Comparison of ENCODE assay signal across 1 cellular context in the genomic region with DNA sequence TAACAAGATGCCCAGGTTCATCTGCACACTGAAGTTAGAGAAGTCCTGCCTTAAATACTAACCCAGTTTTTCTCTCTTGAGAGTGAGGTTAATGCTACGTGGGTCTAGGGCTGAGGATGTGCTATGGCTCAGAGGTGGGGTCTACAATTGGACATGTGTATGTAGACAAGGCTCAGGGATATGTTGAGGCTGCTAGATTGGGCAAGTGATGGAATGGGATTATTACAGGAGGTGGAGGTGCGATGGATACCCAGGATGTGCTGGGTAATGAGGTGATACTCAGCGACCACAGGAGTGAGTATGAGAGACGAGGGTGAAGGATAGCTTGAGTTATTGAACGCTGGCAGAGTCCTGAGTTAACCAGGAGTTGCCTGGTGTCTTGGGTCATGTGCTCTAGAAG.
TF ChIP-seq lines count a peak whose summit lies in the region.

No MANE protein-coding gene starts in this region.

TF ChIP-seq in SK-N-SH treated with all-trans-retinoic acid at 6 μM for 48 hours, 23 proteins besides CTCF, POLR2A, EP300 and RAD21 (continued from another document):
- TF ChIP-seq, protein P1, sequence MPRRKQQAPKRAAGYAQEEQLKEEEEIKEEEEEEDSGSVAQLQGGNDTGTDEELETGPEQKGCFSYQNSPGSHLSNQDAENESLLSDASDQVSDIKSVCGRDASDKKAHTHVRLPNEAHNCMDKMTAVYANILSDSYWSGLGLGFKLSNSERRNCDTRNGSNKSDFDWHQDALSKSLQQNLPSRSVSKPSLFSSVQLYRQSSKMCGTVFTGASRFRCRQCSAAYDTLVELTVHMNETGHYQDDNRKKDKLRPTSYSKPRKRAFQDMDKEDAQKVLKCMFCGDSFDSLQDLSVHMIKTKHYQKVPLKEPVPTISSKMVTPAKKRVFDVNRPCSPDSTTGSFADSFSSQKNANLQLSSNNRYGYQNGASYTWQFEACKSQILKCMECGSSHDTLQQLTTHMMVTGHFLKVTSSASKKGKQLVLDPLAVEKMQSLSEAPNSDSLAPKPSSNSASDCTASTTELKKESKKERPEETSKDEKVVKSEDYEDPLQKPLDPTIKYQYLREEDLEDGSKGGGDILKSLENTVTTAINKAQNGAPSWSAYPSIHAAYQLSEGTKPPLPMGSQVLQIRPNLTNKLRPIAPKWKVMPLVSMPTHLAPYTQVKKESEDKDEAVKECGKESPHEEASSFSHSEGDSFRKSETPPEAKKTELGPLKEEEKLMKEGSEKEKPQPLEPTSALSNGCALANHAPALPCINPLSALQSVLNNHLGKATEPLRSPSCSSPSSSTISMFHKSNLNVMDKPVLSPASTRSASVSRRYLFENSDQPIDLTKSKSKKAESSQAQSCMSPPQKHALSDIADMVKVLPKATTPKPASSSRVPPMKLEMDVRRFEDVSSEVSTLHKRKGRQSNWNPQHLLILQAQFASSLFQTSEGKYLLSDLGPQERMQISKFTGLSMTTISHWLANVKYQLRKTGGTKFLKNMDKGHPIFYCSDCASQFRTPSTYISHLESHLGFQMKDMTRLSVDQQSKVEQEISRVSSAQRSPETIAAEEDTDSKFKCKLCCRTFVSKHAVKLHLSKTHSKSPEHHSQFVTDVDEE (CRISPR knock-in tag; IDR thresholded peaks at IDR 0.05): no peak
- TF ChIP-seq, protein P2, sequence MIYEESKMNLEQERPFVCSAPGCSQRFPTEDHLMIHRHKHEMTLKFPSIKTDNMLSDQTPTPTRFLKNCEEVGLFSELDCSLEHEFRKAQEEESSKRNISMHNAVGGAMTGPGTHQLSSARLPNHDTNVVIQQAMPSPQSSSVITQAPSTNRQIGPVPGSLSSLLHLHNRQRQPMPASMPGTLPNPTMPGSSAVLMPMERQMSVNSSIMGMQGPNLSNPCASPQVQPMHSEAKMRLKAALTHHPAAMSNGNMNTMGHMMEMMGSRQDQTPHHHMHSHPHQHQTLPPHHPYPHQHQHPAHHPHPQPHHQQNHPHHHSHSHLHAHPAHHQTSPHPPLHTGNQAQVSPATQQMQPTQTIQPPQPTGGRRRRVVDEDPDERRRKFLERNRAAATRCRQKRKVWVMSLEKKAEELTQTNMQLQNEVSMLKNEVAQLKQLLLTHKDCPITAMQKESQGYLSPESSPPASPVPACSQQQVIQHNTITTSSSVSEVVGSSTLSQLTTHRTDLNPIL (CRISPR knock-in tag; IDR thresholded peaks at IDR 0.05; ENCODE audit: low read depth): no peak
- TF ChIP-seq ZFP30 (CRISPR knock-in tag; IDR thresholded peaks at IDR 0.05) (no peak), BACH2 (CRISPR knock-in tag; IDR thresholded peaks at IDR 0.05; ENCODE audit: borderline replicate concordance) (no peak), RARB (CRISPR knock-in tag; IDR thresholded peaks at IDR 0.05) (no peak), ZNF565 (CRISPR knock-in tag; conservative IDR thresholded peaks at IDR 0.05; ENCODE audit: low read depth) (no peak), SNAI2 (CRISPR knock-in tag; IDR thresholded peaks at IDR 0.05) (no peak), ZFP3 (CRISPR knock-in tag; IDR thresholded peaks at IDR 0.05) (no peak), TCF4 (CRISPR knock-in tag; IDR thresholded peaks at IDR 0.05; ENCODE audit: borderline replicate concordance) (no peak), ZNF70 (CRISPR knock-in tag; IDR thresholded peaks at IDR 0.05) (no peak)
- TF ChIP-seq, protein P3, sequence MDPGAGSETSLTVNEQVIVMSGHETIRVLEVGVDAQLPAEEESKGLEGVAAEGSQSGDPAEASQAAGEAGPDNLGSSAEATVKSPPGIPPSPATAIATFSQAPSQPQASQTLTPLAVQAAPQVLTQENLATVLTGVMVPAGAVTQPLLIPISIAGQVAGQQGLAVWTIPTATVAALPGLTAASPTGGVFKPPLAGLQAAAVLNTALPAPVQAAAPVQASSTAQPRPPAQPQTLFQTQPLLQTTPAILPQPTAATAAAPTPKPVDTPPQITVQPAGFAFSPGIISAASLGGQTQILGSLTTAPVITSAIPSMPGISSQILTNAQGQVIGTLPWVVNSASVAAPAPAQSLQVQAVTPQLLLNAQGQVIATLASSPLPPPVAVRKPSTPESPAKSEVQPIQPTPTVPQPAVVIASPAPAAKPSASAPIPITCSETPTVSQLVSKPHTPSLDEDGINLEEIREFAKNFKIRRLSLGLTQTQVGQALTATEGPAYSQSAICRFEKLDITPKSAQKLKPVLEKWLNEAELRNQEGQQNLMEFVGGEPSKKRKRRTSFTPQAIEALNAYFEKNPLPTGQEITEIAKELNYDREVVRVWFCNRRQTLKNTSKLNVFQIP (CRISPR knock-in tag; IDR thresholded peaks at IDR 0.05; ENCODE audit: borderline replicate concordance, low read depth): no peak
- TF ChIP-seq, protein P4, sequence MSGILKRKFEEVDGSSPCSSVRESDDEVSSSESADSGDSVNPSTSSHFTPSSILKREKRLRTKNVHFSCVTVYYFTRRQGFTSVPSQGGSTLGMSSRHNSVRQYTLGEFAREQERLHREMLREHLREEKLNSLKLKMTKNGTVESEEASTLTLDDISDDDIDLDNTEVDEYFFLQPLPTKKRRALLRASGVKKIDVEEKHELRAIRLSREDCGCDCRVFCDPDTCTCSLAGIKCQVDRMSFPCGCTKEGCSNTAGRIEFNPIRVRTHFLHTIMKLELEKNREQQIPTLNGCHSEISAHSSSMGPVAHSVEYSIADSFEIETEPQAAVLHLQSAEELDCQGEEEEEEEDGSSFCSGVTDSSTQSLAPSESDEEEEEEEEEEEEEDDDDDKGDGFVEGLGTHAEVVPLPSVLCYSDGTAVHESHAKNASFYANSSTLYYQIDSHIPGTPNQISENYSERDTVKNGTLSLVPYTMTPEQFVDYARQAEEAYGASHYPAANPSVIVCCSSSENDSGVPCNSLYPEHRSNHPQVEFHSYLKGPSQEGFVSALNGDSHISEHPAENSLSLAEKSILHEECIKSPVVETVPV (CRISPR knock-in tag; IDR thresholded peaks at IDR 0.05): no peak
